In genomic region chr19:43441736-43442135, GRCh38 we compare ENCODE assay signal across 20 cellular contexts. TPM values are rescaled to one million over a fixed set of nuclear protein-coding genes. Genes with fewer than 3 reads are reported as not detected.
DNase-seq lines count a peak whose midpoint lies in the region; ATAC-seq, FAIRE-seq and TF ChIP-seq lines count a peak whose summit lies in the region.
"Had no signal": no experiment of that assay in that cellular context is flagged by ENCODE, and none has a peak within 500 bp of the region (broad histone marks: within the 10 kb centered on the region; RNA-seq: fewer than 3 reads in every experiment).

No MANE protein-coding gene starts in this region.

- no peak for ATAC-seq in naive thymus-derived CD4-positive, alpha-beta T cell
- ATAC-seq: A549, K562 had no signal

- H3K9me3 Mint-ChIP-seq in T-helper 1 cell treated with Interleukin-12 subunit alpha and Interleukin-12 subunit beta and Interleukin-4 antibody, amounts not matched to agents 30 μg/mL and 1 μg/mL, for 36 hours: no peaks in the 10 kb centered on the region
- H3K9me3 Mint-ChIP-seq in naive thymus-derived CD4-positive, alpha-beta T cell: peaks cover 0 to 6% (median 0%) of the 10 kb centered on the region in 11 donors

- H3K4me3 Mint-ChIP-seq in T-helper 1 cell treated with Interleukin-12 subunit alpha and Interleukin-12 subunit beta and Interleukin-4 antibody, amounts not matched to agents 30 μg/mL and 1 μg/mL, for 36 hours: no peak overlapping the region
- H3K4me3 Mint-ChIP-seq in naive thymus-derived CD4-positive, alpha-beta T cell: no peak overlapping the region

- H4K20me1 ChIP-seq in GM23248 (ENCODE audit: insufficient read depth): no peaks in the 10 kb centered on the region

- in situ Hi-C loops in GM23248 (cut with MboI): no loop called here

- WGBS in GM23248 (ENCODE audit: low coverage in 1 of 2, low lambda C conversion rate in 2 of 2, missing lambda C conversion rate in 2 of 2), 2 experiments: 56 to 58% methylated on average over 2 of the region's 2 CpGs

- H3K4me1 Mint-ChIP-seq in T-helper 1 cell treated with Interleukin-12 subunit alpha and Interleukin-12 subunit beta and Interleukin-4 antibody, amounts not matched to agents 30 μg/mL and 1 μg/mL, for 36 hours (ENCODE audit: low read depth): peaks cover 34% of the 10 kb centered on the region
- peaks cover 32 to 77% (median 59%) of the 10 kb centered on the region in 7 donors for H3K4me1 Mint-ChIP-seq in naive thymus-derived CD4-positive, alpha-beta T cell

- FAIRE-seq in bronchial epithelial cell (lab: Jason Lieb, UNC): no peak
- FAIRE-seq: A549, H1, HTR-8/SVneo, K562, RCC 7860 had no signal

- POLR2A ChIA-PET in naive thymus-derived CD4-positive, alpha-beta T cell (lab: Charles Lee): interaction anchor here (1.2 to 1.6 kb wide), 2 partner anchors 22 to 91 kb away, joined by 3 to 9 read pairs; partner anchors contain the start of gene ZNF575

- peaks cover 24% of the 10 kb centered on the region for H3F3A ChIP-seq in GM23248 (ENCODE audit: insufficient read depth)

- DNase-seq in T-helper 1 cell (no peak), GM23248 (peak; percentile 37), bronchial epithelial cell (ENCODE audit: low read depth) (peak; percentile 38), HUDEP-2 (lab: John Stamatoyannopoulos, UW; ENCODE audit: unreplicated experiment in 76 of 76) (no peak), epidermal melanocyte (ENCODE audit: insufficient read length, low spot score) (no peak)
- DNase-seq in naive thymus-derived CD4-positive, alpha-beta T cell: no peak
- no peak for DNase-seq in activated CD8-positive, alpha-beta memory T cell treated with anti-CD3 and anti-CD28 coated beads, Interleukin-2, amount 50 U/mL, for 48 hours
- DNase-seq: GF-D8, NCI-H1105 treated with DMSO at 0.1 percent for 48 hours, NCI-H187 treated with DMSO at 0.1 percent for 48 hours, NCI-H774, SHP77 treated with DMSO at 0.1 percent for 48 hours had no signal

- no peaks in the 10 kb centered on the region for H3K9me2 ChIP-seq in GM23248 (ENCODE audit: insufficient read depth)

- H3K4me3 ChIP-seq in GM23248: no peak overlapping the region
- H3K4me3 ChIP-seq in bronchial epithelial cell (ENCODE audit: low read depth, low read length): no peak overlapping the region
- no peak overlapping the region for H3K4me3 ChIP-seq in naive thymus-derived CD4-positive, alpha-beta T cell (ENCODE audit: low read length)
- H3K4me3 ChIP-seq: A549, K562 had no signal

- H3K36me3 Mint-ChIP-seq in T-helper 1 cell treated with Interleukin-12 subunit alpha and Interleukin-12 subunit beta and Interleukin-4 antibody, amounts not matched to agents 30 μg/mL and 1 μg/mL, for 36 hours (ENCODE audit: low read depth): peaks cover 7% of the 10 kb centered on the region
- H3K36me3 Mint-ChIP-seq in naive thymus-derived CD4-positive, alpha-beta T cell: peaks cover 0 to 8% (median 0%) of the 10 kb centered on the region in 5 donors

- peaks cover 9% of the 10 kb centered on the region for H3K4me1 ChIP-seq in GM23248 (ENCODE audit: insufficient read depth)
- peaks cover 23 to 31% of the 10 kb centered on the region in 2 donors for H3K4me1 ChIP-seq in naive thymus-derived CD4-positive, alpha-beta T cell (ENCODE audit: control insufficient read depth in 2 of 2, insufficient read depth in 2 of 2, low read length in 2 of 2)

- H3K9ac ChIP-seq in GM23248: no peak overlapping the region

- no peaks in the 10 kb centered on the region for H3K79me2 ChIP-seq in GM23248 (ENCODE audit: insufficient read depth)

- H3K27ac ChIP-seq in GM23248: no peak overlapping the region
- no peak overlapping the region for H3K27ac ChIP-seq in naive thymus-derived CD4-positive, alpha-beta T cell (ENCODE audit: low read depth, low read length)
- H3K27ac ChIP-seq: A549, C4-2B had no signal

- H3K27me3 ChIP-seq in GM23248 (replicated peaks; ENCODE audit: insufficient read depth) (no peaks in the 10 kb centered on the region), bronchial epithelial cell (ENCODE audit: control insufficient read depth, insufficient read depth, low read length) (no peaks in the 10 kb centered on the region)
- no peaks in the 10 kb centered on the region for H3K27me3 ChIP-seq in naive thymus-derived CD4-positive, alpha-beta T cell (ENCODE audit: control insufficient read depth in 2 of 2, insufficient read depth in 2 of 2, low read length in 2 of 2)

- no peak overlapping the region for H3K4me2 ChIP-seq in GM23248 (ENCODE audit: unreplicated experiment)
- H3K4me2 ChIP-seq: A549 had no signal

- intact Hi-C loops in naive thymus-derived CD4-positive, alpha-beta T cell (cut with micrococcal nuclease): no loop called here

- TF ChIP-seq CTCF in bronchial epithelial cell (IDR thresholded peaks at IDR 0.05; ENCODE audit: insufficient read depth, low read length, severe bottlenecking): no peak

- H3K27me3 Mint-ChIP-seq in T-helper 1 cell treated with Interleukin-12 subunit alpha and Interleukin-12 subunit beta and Interleukin-4 antibody, amounts not matched to agents 30 μg/mL and 1 μg/mL, for 36 hours (ENCODE audit: low read depth): no peaks in the 10 kb centered on the region
- peaks cover 0 to under 1% (median 0%) of the 10 kb centered on the region in 5 donors for H3K27me3 Mint-ChIP-seq in naive thymus-derived CD4-positive, alpha-beta T cell

- H2AFZ ChIP-seq in GM23248: no peak overlapping the region

- no peaks in the 10 kb centered on the region for H3K36me3 ChIP-seq in GM23248 (ENCODE audit: low read depth)
- H3K36me3 ChIP-seq in bronchial epithelial cell (ENCODE audit: control insufficient read depth, insufficient read depth, low read length): no peaks in the 10 kb centered on the region
- H3K36me3 ChIP-seq in naive thymus-derived CD4-positive, alpha-beta T cell (ENCODE audit: control insufficient read depth in 2 of 3, insufficient read depth in 3 of 3, low read length in 3 of 3): no peaks in the 10 kb centered on the region

- H3K9me3 ChIP-seq in GM23248 (ENCODE audit: low read depth): no peaks in the 10 kb centered on the region
- no peaks in the 10 kb centered on the region for H3K9me3 ChIP-seq in naive thymus-derived CD4-positive, alpha-beta T cell (ENCODE audit: control insufficient read depth in 2 of 3, low read length in 3 of 3)

- H3K27ac Mint-ChIP-seq in T-helper 1 cell treated with Interleukin-12 subunit alpha and Interleukin-12 subunit beta and Interleukin-4 antibody, amounts not matched to agents 30 μg/mL and 1 μg/mL, for 36 hours: peak overlapping the region; percentile 22
- peak overlapping the region in 8 of 9 donors; percentile 66 to 97 (median 86) for H3K27ac Mint-ChIP-seq in naive thymus-derived CD4-positive, alpha-beta T cell

- CTCF ChIA-PET in naive thymus-derived CD4-positive, alpha-beta T cell (lab: Charles Lee): interaction anchor here (0.8 to 4.7 kb wide), 2 partner anchors 10 to 79 kb away, joined by 3 to 39 read pairs; no protein-coding TSS in a partner anchor

RNA-seq across cellular contexts. Expression of gene LYPD3, which starts 23.7 kb away (rescaled TPM):
- not detected in 2 replicates for total RNA-seq in GM23248 (2014; rRNA removed; shearing (Covaris generic))
- polyA plus RNA-seq in GM23248 (2016; fragmentation: Nextera tagmentation; extraction: Ambion mirVana): 0.22 and 0.28 TPM in 2 replicates
- total RNA-seq in bronchial epithelial cell: 6.6 and 87.9 TPM in 2 replicates
- total RNA-seq in naive thymus-derived CD4-positive, alpha-beta T cell: 10 to 100 TPM in 1 of 5 experiments, 1 to 10 TPM in 4; 1.1 to 30.6 (median 6.1) TPM
- polyA plus RNA-seq in naive thymus-derived CD4-positive, alpha-beta T cell: 1 to 10 TPM; 6.5 to 9.1 TPM

RNA-seq across cellular contexts. Expression of gene TEX101, which starts 27.0 kb away (rescaled TPM):
- total RNA-seq in GM23248 (2014; rRNA removed; shearing (Covaris generic)): not detected in 2 replicates
- not detected in 2 replicates for polyA plus RNA-seq in GM23248 (2016; fragmentation: Nextera tagmentation; extraction: Ambion mirVana)
- total RNA-seq in bronchial epithelial cell: 0.26 TPM in 1 of 2 replicates, not detected in the other
- total RNA-seq in naive thymus-derived CD4-positive, alpha-beta T cell: 1 to 10 TPM in 1 of 5 experiments, not detected in 4; 1.1 TPM
- polyA plus RNA-seq in naive thymus-derived CD4-positive, alpha-beta T cell: not detected
- total RNA-seq: H1, K562, NCI-H460 had no signal
- polyA plus RNA-seq: A549 had no signal

Comparison
In these comparisons a context has a peak if more than half of its experiments do, and no peak if none do; other contexts are left out.
1. DNase-seq: peak in GM23248 (single experiment) and bronchial epithelial cell (single experiment); none in T-helper 1 cell (0 of 5), naive thymus-derived CD4-positive, alpha-beta T cell (0 of 9), HUDEP-2 (0 of 76), activated CD8-positive, alpha-beta memory T cell treated with anti-CD3 and anti-CD28 coated beads, Interleukin-2, amount 50 U/mL, for 48 hours (single experiment) and epidermal melanocyte (single experiment).